21 cellular contexts compared by ENCODE assay signal in genomic region chr20:45019027-45019763, GRCh38. TPM values are rescaled to one million over a fixed set of nuclear protein-coding genes. Genes with fewer than 3 reads are reported as not detected.
DNase-seq lines count a peak whose midpoint lies in the region; ATAC-seq and TF ChIP-seq lines count a peak whose summit lies in the region.
"Had no signal": no experiment of that assay in that cellular context is flagged by ENCODE, and none has a peak within 500 bp of the region (broad histone marks: within the 10 kb centered on the region; RNA-seq: fewer than 3 reads in every experiment).

No MANE protein-coding gene starts in this region.

- no peaks in the 10 kb centered on the region for H3K27me3 ChIP-seq in SK-N-SH (ENCODE audit: insufficient read depth)
- H3K27me3 ChIP-seq: Peyer's patch had no signal

- no peak overlapping the region for H3K4me3 ChIP-seq in SK-N-SH (ENCODE audit: low read depth in 2 of 2, low read length in 1 of 2)
- H3K4me3 ChIP-seq: GM23248, Peyer's patch, smooth muscle cell, thoracic aorta had no signal

- H3K4me1 Mint-ChIP-seq in activated T-cell treated with anti-CD3 and anti-CD28 coated beads, Interleukin-2, amount 50 U/mL, for 24 hours (ENCODE audit: low read depth), result peaks cover 77% of the 10 kb centered on the region
- H3K4me1 Mint-ChIP-seq in memory B cell, result peaks cover 16% of the 10 kb centered on the region
- peaks cover 40% of the 10 kb centered on the region for H3K4me1 Mint-ChIP-seq in activated CD4-positive, alpha-beta memory T cell treated with anti-CD3 and anti-CD28 coated beads, Interleukin-2, amount 10 ng/mL, durations not matched to agents 7 days and 5 days

- ATAC-seq in memory B cell (ENCODE audit: low read depth) (no peak), HG03378 (IDR thresholded peaks at IDR 0.05; ENCODE audit: unreplicated experiment) (no peak)
- ATAC-seq: left ventricle myocardium superior; stimulated activated naive B cell treated with anti-CD40 and anti-IgM and Interleukin-4, amounts not matched to agents 10 μg/mL and 1 μg/mL and 100 μg/mL, for 72 hours had no signal

- H3K4me2 ChIP-seq in SK-N-SH, result no peak overlapping the region
- H3K4me2 ChIP-seq: smooth muscle cell had no signal

- DNase-seq in activated T-cell treated with anti-CD3 and anti-CD28 coated beads, Interleukin-2, amount 50 U/mL, for 24 hours, result no peak
- no peak for DNase-seq in activated T-cell treated with anti-CD3 and anti-CD28 coated beads, Interleukin-2, amount 50 U/mL, for 1 hour
- DNase-seq in SK-N-SH (no peak), memory B cell (ENCODE audit: low spot score in 2 of 2) (no peak), superior temporal gyrus (ENCODE audit: extremely low spot score) (peak; percentile 45), AML-193 (lab: John Stamatoyannopoulos, UW) (no peak)
- no peak for DNase-seq in activated CD4-positive, alpha-beta memory T cell treated with anti-CD3 and anti-CD28 coated beads, Interleukin-2, amount 10 ng/mL, durations not matched to agents 7 days and 5 days
- DNase-seq: activated CD4-positive, alpha-beta T cell treated with anti-CD3 and anti-CD28 coated beads, Interleukin-2, amount 50 U/mL, for 48 hours; anterior cingulate cortex; Calu3; GM23248; left ventricle myocardium superior; NCI-H1436 treated with DMSO at 0.1 percent for 48 hours; NCI-H510A treated with DMSO at 0.1 percent for 48 hours; Peyer's patch; stimulated activated naive B cell treated with anti-CD40 and anti-IgM and Interleukin-4, amounts not matched to agents 10 μg/mL and 1 μg/mL and 100 μg/mL, for 72 hours had no signal

- no peak overlapping the region for H2AFZ ChIP-seq in SK-N-SH (ENCODE audit: low read depth)
- H2AFZ ChIP-seq: GM23248 had no signal

- peaks cover 28 to 31% of the 10 kb centered on the region in 2 experiments for H3K4me1 ChIP-seq in SK-N-SH (ENCODE audit: control insufficient read depth in 1 of 2, insufficient read depth in 2 of 2, low read depth in 1 of 2, low read length in 1 of 2)

- H3K9me2 ChIP-seq in SK-N-SH, result no peaks in the 10 kb centered on the region

- H3K36me3 ChIP-seq in SK-N-SH (replicated peaks in 1 of 2; ENCODE audit: control insufficient read depth in 1 of 2, insufficient read depth in 2 of 2, low read length in 1 of 2), result peaks cover 12 to 26% of the 10 kb centered on the region in 2 experiments
- H3K36me3 ChIP-seq: thoracic aorta had no signal

- CTCF ChIA-PET in SK-N-SH (lab: Yijun Ruan, JAX), result interaction anchor here (1.1 to 3.6 kb wide), 7 partner anchors 8 to 275 kb away, joined by 4 to 24 read pairs (median 4); no protein-coding TSS in a partner anchor
- CTCF ChIA-PET in activated CD4-positive, alpha-beta memory T cell treated with anti-CD3 and anti-CD28 coated beads, Interleukin-2, amount 10 ng/mL, durations not matched to agents 7 days and 5 days (lab: Charles Lee), result interaction anchor here (0.6 to 1.3 kb wide), 3 partner anchors 8 to 173 kb away, joined by 3 to 7 read pairs (median 4); no protein-coding TSS in a partner anchor

- no peaks in the 10 kb centered on the region for H3K9me3 Mint-ChIP-seq in activated T-cell treated with anti-CD3 and anti-CD28 coated beads, Interleukin-2, amount 50 U/mL, for 24 hours
- no peaks in the 10 kb centered on the region for H3K9me3 Mint-ChIP-seq in memory B cell
- H3K9me3 Mint-ChIP-seq in activated CD4-positive, alpha-beta memory T cell treated with anti-CD3 and anti-CD28 coated beads, Interleukin-2, amount 10 ng/mL, durations not matched to agents 7 days and 5 days, result no peaks in the 10 kb centered on the region
- H3K9me3 Mint-ChIP-seq: IgD-negative memory B cell; stimulated activated naive B cell treated with anti-CD40 and anti-IgM and Interleukin-4, amounts not matched to agents 10 μg/mL and 1 μg/mL and 100 μg/mL, for 72 hours had no signal

- TF ChIP-seq CTCF in SK-N-SH (IDR thresholded peaks at IDR 0.05), result no peak

- H3K4me3 Mint-ChIP-seq in activated T-cell treated with anti-CD3 and anti-CD28 coated beads, Interleukin-2, amount 50 U/mL, for 24 hours, result no peak overlapping the region
- no peak overlapping the region for H3K4me3 Mint-ChIP-seq in memory B cell
- no peak overlapping the region for H3K4me3 Mint-ChIP-seq in activated CD4-positive, alpha-beta memory T cell treated with anti-CD3 and anti-CD28 coated beads, Interleukin-2, amount 10 ng/mL, durations not matched to agents 7 days and 5 days
- H3K4me3 Mint-ChIP-seq: B cell; IgD-negative memory B cell; stimulated activated naive B cell treated with anti-CD40 and anti-IgM and Interleukin-4, amounts not matched to agents 10 μg/mL and 1 μg/mL and 100 μg/mL, for 72 hours had no signal

- peaks cover 43% of the 10 kb centered on the region for H3F3A ChIP-seq in SK-N-SH (replicated peaks; ENCODE audit: insufficient read depth)

- peaks cover 16% of the 10 kb centered on the region; the same call in 1 of the 2 replicates for H3K79me2 ChIP-seq in SK-N-SH (ENCODE audit: insufficient read depth)

- peak in 1 of 2 experiments; percentile 9; a peak in 1 of 4 replicates for TF ChIP-seq EP300 in SK-N-SH (IDR thresholded peaks at IDR 0.05; ENCODE audit: borderline replicate concordance in 1 of 2, low read depth in 1 of 2, low read length in 1 of 2)

- H3K9me3 ChIP-seq in SK-N-SH, result no peaks in the 10 kb centered on the region
- H3K9me3 ChIP-seq: Peyer's patch, thoracic aorta had no signal

- H3K27ac ChIP-seq in SK-N-SH (ENCODE audit: low read depth in 2 of 2, low read length in 1 of 2), result peak overlapping the region; percentile 55 to 58
- H3K27ac ChIP-seq: GM23248, Peyer's patch, thoracic aorta had no signal

- H3K27ac Mint-ChIP-seq in activated T-cell treated with anti-CD3 and anti-CD28 coated beads, Interleukin-2, amount 50 U/mL, for 24 hours, result peak overlapping the region; percentile 63
- peak overlapping the region; percentile 9 for H3K27ac Mint-ChIP-seq in memory B cell
- no peak overlapping the region for H3K27ac Mint-ChIP-seq in activated CD4-positive, alpha-beta memory T cell treated with anti-CD3 and anti-CD28 coated beads, Interleukin-2, amount 10 ng/mL, durations not matched to agents 7 days and 5 days
- H3K27ac Mint-ChIP-seq: B cell had no signal

- POLR2A ChIA-PET in SK-N-SH (lab: Yijun Ruan, JAX), result interaction anchor here (1.3 kb wide), 1 partner anchor 10 kb away, joined by 3 read pairs; no protein-coding TSS in a partner anchor
- POLR2A ChIA-PET in activated CD4-positive, alpha-beta memory T cell treated with anti-CD3 and anti-CD28 coated beads, Interleukin-2, amount 10 ng/mL, durations not matched to agents 7 days and 5 days (lab: Charles Lee), result interaction anchor here (0.9 to 1.5 kb wide), 3 partner anchors 12 to 29 kb away, joined by 4 read pairs; no protein-coding TSS in a partner anchor

- H3K9ac ChIP-seq in SK-N-SH, result no peak overlapping the region
- H3K9ac ChIP-seq: GM23248 had no signal

- peaks cover 90% of the 10 kb centered on the region for H3K36me3 Mint-ChIP-seq in activated T-cell treated with anti-CD3 and anti-CD28 coated beads, Interleukin-2, amount 50 U/mL, for 24 hours (ENCODE audit: low read depth)
- H3K36me3 Mint-ChIP-seq in memory B cell, result peaks cover 37% of the 10 kb centered on the region
- peaks cover 78% of the 10 kb centered on the region for H3K36me3 Mint-ChIP-seq in activated CD4-positive, alpha-beta memory T cell treated with anti-CD3 and anti-CD28 coated beads, Interleukin-2, amount 10 ng/mL, durations not matched to agents 7 days and 5 days (ENCODE audit: low read depth)

- no peaks in the 10 kb centered on the region for H4K20me1 ChIP-seq in SK-N-SH (ENCODE audit: insufficient read depth)

- TF ChIP-seq RAD21 in SK-N-SH (IDR thresholded peaks at IDR 0.05; ENCODE audit: low read length), result no peak

- no peaks in the 10 kb centered on the region for H3K27me3 Mint-ChIP-seq in activated T-cell treated with anti-CD3 and anti-CD28 coated beads, Interleukin-2, amount 50 U/mL, for 24 hours
- no peaks in the 10 kb centered on the region for H3K27me3 Mint-ChIP-seq in memory B cell
- H3K27me3 Mint-ChIP-seq in activated CD4-positive, alpha-beta memory T cell treated with anti-CD3 and anti-CD28 coated beads, Interleukin-2, amount 10 ng/mL, durations not matched to agents 7 days and 5 days, result no peaks in the 10 kb centered on the region
- H3K27me3 Mint-ChIP-seq: B cell; IgD-negative memory B cell; stimulated activated naive B cell treated with anti-CD40 and anti-IgM and Interleukin-4, amounts not matched to agents 10 μg/mL and 1 μg/mL and 100 μg/mL, for 72 hours had no signal

- 70% methylated on average over 4 of the region's 4 CpGs for WGBS in SK-N-SH (ENCODE audit: low lambda C conversion rate)

TF ChIP-seq in SK-N-SH, 30 proteins besides CTCF, POLR2A, EP300 and RAD21:
- TF ChIP-seq GATA2 (CRISPR knock-in tag; IDR thresholded peaks at IDR 0.05) (no peak), FOXM1 (IDR thresholded peaks at IDR 0.05; ENCODE audit: low read depth) (no peak), TEAD4 (IDR thresholded peaks at IDR 0.05; ENCODE audit: borderline replicate concordance, insufficient read depth) (0 out of 2 replicates have a peak, but pooled peaks have one; percentile 16), TAF1 (IDR thresholded peaks at IDR 0.05; ENCODE audit: borderline replicate concordance, low read depth, low read length) (0 out of 2 replicates have a peak, but pooled peaks have one; percentile 22), TCF12 (IDR thresholded peaks at IDR 0.05) (peak; percentile 38; the same call in 1 of the 2 replicates), SIN3A (IDR thresholded peaks at IDR 0.05; ENCODE audit: borderline replicate concordance, low read depth, low read length) (no peak), YY1 (IDR thresholded peaks at IDR 0.05; ENCODE audit: low read depth) (no peak)

RNA-seq across cellular contexts. Expression of gene STK4, which starts 52.9 kb away (rescaled TPM):
- 11.4 and 17.2 TPM in 2 replicates for polyA plus RNA-seq in SK-N-SH (2012; rRNA removed)
- polyA plus RNA-seq in SK-N-SH (2012; cell fraction: cytosol; rRNA removed), result 14.5 and 16.3 TPM in 2 replicates
- 15.2 and 23.4 TPM in 2 replicates for polyA plus RNA-seq in SK-N-SH (2012; cell fraction: nucleus; rRNA removed)
- 100 to 1,000 TPM; 204 to 213 TPM for total RNA-seq in activated CD4-positive, alpha-beta memory T cell treated with anti-CD3 and anti-CD28 coated beads, Interleukin-2, amount 10 ng/mL, durations not matched to agents 7 days and 5 days

RNA-seq across cellular contexts. Expression of gene TOMM34, which starts 59.0 kb away (rescaled TPM):
- polyA plus RNA-seq in SK-N-SH (2012; rRNA removed), result 40.5 and 51.4 TPM in 2 replicates
- polyA plus RNA-seq in SK-N-SH (2012; cell fraction: cytosol; rRNA removed), result 38.4 and 45.5 TPM in 2 replicates
- polyA plus RNA-seq in SK-N-SH (2012; cell fraction: nucleus; rRNA removed), result 27.1 and 33.1 TPM in 2 replicates
- total RNA-seq in activated CD4-positive, alpha-beta memory T cell treated with anti-CD3 and anti-CD28 coated beads, Interleukin-2, amount 10 ng/mL, durations not matched to agents 7 days and 5 days, result 10 to 100 TPM; 16.0 to 16.4 TPM
